Comparison of ENCODE assay signal across 19 cellular contexts in genomic region chr1:214462882-214463281, GRCh38.
"Had no signal": no experiment of that assay in that cellular context is flagged by ENCODE, and none has a peak within 500 bp of the region (broad histone marks: within the 10 kb centered on the region; RNA-seq: fewer than 3 reads in every experiment).

No MANE protein-coding gene starts in this region.

- FAIRE-seq: frontal cortex, pancreas had no signal

- H3K27me3 ChIP-seq: pancreas, testis, tibial artery had no signal

- H3K27ac Mint-ChIP-seq: natural killer cell; stimulated activated effector memory CD8-positive, alpha-beta T cell treated with anti-CD3 and anti-CD28 coated beads, Interleukin-12 subunit alpha, Interleukin-12 subunit beta, amount 100 ng/mL, for 72 hours; type B pancreatic cell had no signal

- H3K9me3 ChIP-seq: lower lobe of right lung, pancreas, testis, tibial artery had no signal

- H3K4me3 Mint-ChIP-seq: natural killer cell; stimulated activated effector memory CD8-positive, alpha-beta T cell treated with anti-CD3 and anti-CD28 coated beads, Interleukin-12 subunit alpha, Interleukin-12 subunit beta, amount 100 ng/mL, for 72 hours; type B pancreatic cell had no signal

- ATAC-seq: left ventricle myocardium superior; lower lobe of right lung; natural killer cell; pancreas; sciatic nerve; stimulated activated effector memory CD8-positive, alpha-beta T cell treated with anti-CD3 and anti-CD28 coated beads, Interleukin-12 subunit alpha, Interleukin-12 subunit beta, amount 100 ng/mL, for 72 hours; stimulated activated naive CD8-positive, alpha-beta T cell treated with anti-CD3 and anti-CD28 coated beads, Interleukin-15, Interleukin-2, amounts not matched to agents 100 U/mL and 50 U/mL, for 24 hours had no signal

- H3K27ac ChIP-seq: coronary artery, lower lobe of right lung, pancreas, testis, tibial artery had no signal

- H3K4me3 ChIP-seq: coronary artery, lower lobe of right lung, pancreas, testis, tibial artery had no signal

- H3K27me3 Mint-ChIP-seq: type B pancreatic cell had no signal

- H3K4me1 ChIP-seq: lower lobe of right lung, testis had no signal

- H3K36me3 Mint-ChIP-seq: natural killer cell; stimulated activated effector memory CD8-positive, alpha-beta T cell treated with anti-CD3 and anti-CD28 coated beads, Interleukin-12 subunit alpha, Interleukin-12 subunit beta, amount 100 ng/mL, for 72 hours had no signal

- H3K4me1 Mint-ChIP-seq: natural killer cell; stimulated activated effector memory CD8-positive, alpha-beta T cell treated with anti-CD3 and anti-CD28 coated beads, Interleukin-12 subunit alpha, Interleukin-12 subunit beta, amount 100 ng/mL, for 72 hours had no signal

- DNase-seq: dermis blood vessel endothelial cell; effector memory CD4-positive, alpha-beta T cell; head of caudate nucleus; left ventricle myocardium superior; lower lobe of right lung; natural killer cell; occipital lobe; pancreas; stimulated activated CD4-positive, alpha-beta T cell treated with anti-CD3 and anti-CD28 coated beads, Interleukin-2, amount 100 ng/mL, for 24 hours; stimulated activated CD4-positive, alpha-beta T cell treated with anti-CD3 and anti-CD28 coated beads, Interleukin-4, amount 100 ng/mL, for 24 hours; stimulated activated naive CD8-positive, alpha-beta T cell treated with anti-CD3 and anti-CD28 coated beads, Interleukin-15, Interleukin-2, amounts not matched to agents 100 U/mL and 50 U/mL, for 24 hours; substantia nigra; testis; tibial artery had no signal

- H3K36me3 ChIP-seq: lower lobe of right lung, pancreas had no signal

- H3K9me3 Mint-ChIP-seq: natural killer cell; stimulated activated effector memory CD8-positive, alpha-beta T cell treated with anti-CD3 and anti-CD28 coated beads, Interleukin-12 subunit alpha, Interleukin-12 subunit beta, amount 100 ng/mL, for 72 hours; type B pancreatic cell had no signal
